Comparison of ENCODE assay signal across 3 cellular contexts in the genomic region with DNA sequence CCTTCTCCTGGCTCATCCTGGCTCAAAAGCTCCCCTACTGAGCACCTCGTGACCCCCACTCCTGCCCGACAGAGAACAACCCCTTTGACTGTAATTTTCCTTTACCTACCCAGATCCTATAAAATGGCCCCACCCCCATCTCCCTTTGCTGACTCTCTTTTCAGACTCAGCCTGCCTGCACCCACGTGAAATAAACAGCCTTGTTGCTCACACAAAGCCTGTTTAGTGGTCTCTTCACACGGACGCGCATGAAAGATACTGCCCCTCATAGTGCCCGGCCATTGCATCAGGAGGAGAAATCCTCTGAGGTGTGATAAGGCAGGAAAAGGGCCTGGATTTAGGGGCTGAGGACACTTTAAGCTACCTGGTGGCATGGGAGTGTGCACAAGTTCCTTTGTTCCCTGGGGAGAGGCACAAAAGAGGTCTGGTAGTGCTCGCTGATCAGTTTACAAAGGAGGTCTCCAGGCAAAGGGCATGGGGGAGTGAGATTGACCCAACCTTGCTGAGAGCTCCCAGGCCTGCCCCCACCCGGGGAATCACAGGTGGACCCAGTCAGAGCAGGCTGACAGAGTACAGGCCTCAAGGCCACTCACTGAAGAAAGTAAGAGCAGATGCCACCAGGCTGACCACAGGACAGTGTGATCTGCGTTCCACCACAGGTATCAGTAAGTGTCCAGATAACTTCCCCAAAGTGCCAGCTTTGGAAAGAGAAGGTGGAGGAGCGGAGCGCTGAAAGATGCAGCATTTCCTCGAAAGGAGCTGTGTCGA. TPM values are rescaled to one million over a fixed set of nuclear protein-coding genes. Genes with fewer than 3 reads are reported as not detected.
"Had no signal": no experiment of that assay in that cellular context is flagged by ENCODE, and none has a peak within 500 bp of the region (broad histone marks: within the 10 kb centered on the region; RNA-seq: fewer than 3 reads in every experiment).

No MANE protein-coding gene starts in this region.

RNA-seq across cellular contexts. Expression of a gene that starts 17.8 kb away (rescaled TPM):
- total RNA-seq: activated naive CD4-positive, alpha-beta T cell treated with anti-CD3 and anti-CD28 coated beads, Interleukin-2, amount 50 U/mL, for 72 hours; esophagus mucosa; stomach had no signal
